ENCODE assay signal across 6 cellular contexts in the genomic region with DNA sequence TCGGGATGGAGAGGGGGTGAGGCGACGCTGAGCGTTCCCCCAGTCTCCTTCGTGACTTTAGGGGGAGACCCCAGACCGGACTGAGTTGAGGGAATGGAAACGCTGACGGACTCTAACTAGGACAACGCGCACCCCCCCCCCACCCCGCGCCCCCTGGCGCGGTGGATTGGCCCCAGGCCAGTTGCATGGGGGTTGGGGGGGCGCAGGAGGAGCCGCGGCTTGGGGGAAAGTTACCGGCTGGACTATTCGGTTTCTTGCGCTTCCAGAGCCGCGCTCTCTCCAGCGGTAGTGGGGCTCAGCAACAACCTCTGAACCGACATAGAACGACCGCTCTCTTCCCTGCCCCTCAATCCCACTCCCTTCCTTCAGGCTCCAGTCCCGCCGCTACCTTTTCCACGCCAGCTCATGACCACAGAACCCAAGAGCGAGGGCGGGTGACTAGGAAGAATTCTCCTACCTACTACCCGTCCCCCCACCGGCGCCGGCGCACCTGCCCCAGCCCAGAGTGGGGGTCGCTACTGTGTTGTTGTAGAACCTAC. TPM values are rescaled to one million over a fixed set of nuclear protein-coding genes. Genes with fewer than 3 reads are reported as not detected.
A peak's percentile ranks its signal among the peaks of the same experiment; 100 is the strongest.
DNase-seq lines count a peak whose midpoint lies in the region; FAIRE-seq and TF ChIP-seq lines count a peak whose summit lies in the region.

No MANE protein-coding gene starts in this region.

- peak overlapping the region; percentile 57 for H3K4me3 ChIP-seq in ectodermal cell (ENCODE audit: insufficient read depth, low read depth, low read length)

- H3K27ac ChIP-seq in C4-2B: peak overlapping the region; percentile 99
- no peak overlapping the region for H3K27ac ChIP-seq in ectodermal cell (ENCODE audit: insufficient read depth, low read depth, low read length, poor library complexity, severe bottlenecking)

- H3K27me3 ChIP-seq in ectodermal cell (ENCODE audit: control insufficient read depth, insufficient read depth, low read length, poor library complexity, severe bottlenecking): no peaks in the 10 kb centered on the region

- H3K4me1 ChIP-seq in ectodermal cell (ENCODE audit: control insufficient read depth, insufficient read depth, low read length): peaks cover 14% of the 10 kb centered on the region

- no peaks in the 10 kb centered on the region for H3K9me3 ChIP-seq in ectodermal cell (ENCODE audit: control insufficient read depth, low read length)

- TF ChIP-seq CTCF in C4-2B (conservative IDR thresholded peaks at IDR 0.05): no peak

- FAIRE-seq in frontal cortex (lab: Jason Lieb, UNC): no peak

- WGBS in ectodermal cell, 2 experiments: 0% methylated on average over 37 of the region's 37 CpGs

- DNase-seq in NCI-H2107 (lab: John Stamatoyannopoulos, UW) (peak; percentile 34), retina (peak; percentile 72), frontal cortex (ENCODE audit: low spot score in 2 of 2) (no peak), NCI-H2227 treated with DMSO at 0.1 percent for 48 hours (lab: John Stamatoyannopoulos, UW) (no peak)

- H3K36me3 ChIP-seq in ectodermal cell (ENCODE audit: control insufficient read depth, insufficient read depth, low read length): no peaks in the 10 kb centered on the region

RNA-seq across cellular contexts. Expression of a gene that starts 0.7 kb away (rescaled TPM):
- 11.4 TPM for polyA plus RNA-seq in ectodermal cell (2013, experiment 1 of 4)
- polyA plus RNA-seq in ectodermal cell (2013, experiment 2 of 4): 14.4 TPM
- polyA plus RNA-seq in ectodermal cell (2013, experiment 3 of 4): 8.2 TPM
- polyA plus RNA-seq in ectodermal cell (2013, experiment 4 of 4): 11.1 TPM
- 0.82 TPM for total RNA-seq in frontal cortex

RNA-seq across cellular contexts. Expression of a gene that starts 9.9 kb away (rescaled TPM):
- not detected for polyA plus RNA-seq in ectodermal cell (2013, experiment 1 of 4)
- not detected for polyA plus RNA-seq in ectodermal cell (2013, experiment 2 of 4)
- polyA plus RNA-seq in ectodermal cell (2013, experiment 3 of 4): 0.59 TPM
- 0.49 TPM for polyA plus RNA-seq in ectodermal cell (2013, experiment 4 of 4)
- total RNA-seq in frontal cortex: 1.2 TPM

RNA-seq across cellular contexts. Expression of a gene that starts 20.2 kb away (rescaled TPM):
- polyA plus RNA-seq in ectodermal cell (2013, experiment 1 of 4): 59.1 TPM
- 69.3 TPM for polyA plus RNA-seq in ectodermal cell (2013, experiment 2 of 4)
- 50.1 TPM for polyA plus RNA-seq in ectodermal cell (2013, experiment 3 of 4)
- polyA plus RNA-seq in ectodermal cell (2013, experiment 4 of 4): 56.7 TPM
- 17.9 TPM for total RNA-seq in frontal cortex

RNA-seq across cellular contexts. Expression of a gene that starts 28.8 kb away (rescaled TPM):
- 267 TPM for polyA plus RNA-seq in ectodermal cell (2013, experiment 1 of 4)
- polyA plus RNA-seq in ectodermal cell (2013, experiment 2 of 4): 261 TPM
- polyA plus RNA-seq in ectodermal cell (2013, experiment 3 of 4): 286 TPM
- 304 TPM for polyA plus RNA-seq in ectodermal cell (2013, experiment 4 of 4)
- 12.6 TPM for total RNA-seq in frontal cortex

RNA-seq across cellular contexts. Expression of a gene that starts 30.3 kb away (rescaled TPM):
- 2.0 TPM for polyA plus RNA-seq in ectodermal cell (2013, experiment 1 of 4)
- 2.2 TPM for polyA plus RNA-seq in ectodermal cell (2013, experiment 2 of 4)
- polyA plus RNA-seq in ectodermal cell (2013, experiment 3 of 4): 2.4 TPM
- polyA plus RNA-seq in ectodermal cell (2013, experiment 4 of 4): 4.4 TPM
- under 0.01 TPM for total RNA-seq in frontal cortex

Comparison
In these comparisons a context has a peak if more than half of its experiments do, and no peak if none do; other contexts are left out.
1. DNase-seq: peak in NCI-H2107 (single experiment) and retina (single experiment); none in frontal cortex (0 of 2) and NCI-H2227 treated with DMSO at 0.1 percent for 48 hours (single experiment).